ENCODE assay signal across 14 cellular contexts in genomic region chrX:49199315-49199595, GRCh38. TPM values are rescaled to one million over a fixed set of nuclear protein-coding genes. Genes with fewer than 3 reads are reported as not detected.
DNase-seq lines count a peak whose midpoint lies in the region; ATAC-seq, FAIRE-seq and TF ChIP-seq lines count a peak whose summit lies in the region.
"Had no signal": no experiment of that assay in that cellular context is flagged by ENCODE, and none has a peak within 500 bp of the region (broad histone marks: within the 10 kb centered on the region; RNA-seq: fewer than 3 reads in every experiment).

No MANE protein-coding gene starts in this region.

- no peak overlapping the region for H3K27ac Mint-ChIP-seq in T-helper 17 cell
- no peak overlapping the region for H3K27ac Mint-ChIP-seq in effector memory CD8-positive, alpha-beta T cell

- H3K27me3 Mint-ChIP-seq in T-helper 17 cell, result no peaks in the 10 kb centered on the region
- H3K27me3 Mint-ChIP-seq in effector memory CD8-positive, alpha-beta T cell, result no peaks in the 10 kb centered on the region

- H3K4me3 Mint-ChIP-seq in T-helper 17 cell, result peak overlapping the region; percentile 75
- H3K4me3 Mint-ChIP-seq in effector memory CD8-positive, alpha-beta T cell, result peak overlapping the region; percentile 19 to 42

- no peak for ATAC-seq in HepG2
- ATAC-seq in right lobe of liver, result no peak
- ATAC-seq in T-helper 17 cell, result no peak
- ATAC-seq in effector memory CD8-positive, alpha-beta T cell (replicated peaks), result no peak
- no peak for ATAC-seq in GM21423 (IDR thresholded peaks at IDR 0.05; ENCODE audit: unreplicated experiment)

- H2AFZ ChIP-seq in HepG2 (ENCODE audit: low read length) (no peak overlapping the region), SK-N-SH (ENCODE audit: low read depth) (no peak overlapping the region)

- 32% methylated on average over 11 of the region's 11 CpGs for WGBS in HepG2 (ENCODE audit: low lambda C conversion rate)
- WGBS in right lobe of liver (ENCODE audit: insufficient coverage, low coverage, low lambda C conversion rate, missing lambda C conversion rate), result 36% methylated on average over 11 of the region's 11 CpGs
- WGBS in SK-N-SH (ENCODE audit: low lambda C conversion rate), result 4% methylated on average over 11 of the region's 11 CpGs

- TF ChIP-seq EP300 in HepG2 (IDR thresholded peaks at IDR 0.05; ENCODE audit: low read depth in 2 of 2, low read length in 2 of 2), result no peak
- no peak for TF ChIP-seq EP300 in HepG2 (CRISPR knock-in tag; IDR thresholded peaks at IDR 0.05; ENCODE audit: borderline replicate concordance)
- no peak for TF ChIP-seq EP300 in SK-N-SH (IDR thresholded peaks at IDR 0.05; ENCODE audit: borderline replicate concordance in 1 of 2, low read depth in 1 of 2, low read length in 1 of 2)

- H3K9me3 ChIP-seq in HepG2 (ENCODE audit: low read length), result no peaks in the 10 kb centered on the region
- no peaks in the 10 kb centered on the region for H3K9me3 ChIP-seq in right lobe of liver
- H3K9me3 ChIP-seq in T-helper 17 cell (ENCODE audit: control insufficient read depth, low read length, poor library complexity, severe bottlenecking), result no peaks in the 10 kb centered on the region
- no peaks in the 10 kb centered on the region for H3K9me3 ChIP-seq in right atrium auricular region
- no peaks in the 10 kb centered on the region for H3K9me3 ChIP-seq in SK-N-SH

- TF ChIP-seq CTCF in HepG2 (CRISPR knock-in tag; IDR thresholded peaks at IDR 0.05) (no peak), right lobe of liver (IDR thresholded peaks at IDR 0.05) (no peak), right atrium auricular region (IDR thresholded peaks at IDR 0.05) (no peak), SK-N-SH (IDR thresholded peaks at IDR 0.05) (no peak)

- no TSS peak for BruUV-seq in HepG2 (replicated peaks; lab: Mats Ljungman, UMichigan)

- no peaks in the 10 kb centered on the region for H3K9me2 ChIP-seq in SK-N-SH

- H3K36me3 Mint-ChIP-seq in T-helper 17 cell (ENCODE audit: low read depth), result peaks cover 2% of the 10 kb centered on the region
- H3K36me3 Mint-ChIP-seq in effector memory CD8-positive, alpha-beta T cell (ENCODE audit: insufficient read depth), result no peaks in the 10 kb centered on the region

- intact Hi-C loops in HepG2 (cut with micrococcal nuclease; ENCODE audit: unreplicated experiment), result no loop called here
- intact Hi-C loops in right lobe of liver (cut with DNase I), result no loop called here

- H3K9ac ChIP-seq in HepG2 (ENCODE audit: insufficient read depth, low read depth, low read length), result no peak overlapping the region
- H3K9ac ChIP-seq in SK-N-SH, result no peak overlapping the region

- peaks cover 10% of the 10 kb centered on the region for H3K4me1 Mint-ChIP-seq in T-helper 17 cell
- H3K4me1 Mint-ChIP-seq in effector memory CD8-positive, alpha-beta T cell (ENCODE audit: low read depth in 2 of 2), result peaks cover 2 to 10% of the 10 kb centered on the region in 2 donors

- no peaks in the 10 kb centered on the region for H3F3A ChIP-seq in SK-N-SH (replicated peaks; ENCODE audit: insufficient read depth)

- in situ Hi-C loops in HepG2 (cut with HindIII; ENCODE audit: extremely low pct_ligation_motif_present, low pct_unique_long_range_greater_than_20kb), result no loop called here

- no peak for FAIRE-seq in HepG2 (lab: Jason Lieb, UNC)
- FAIRE-seq: GM12878 had no signal

- H3K4me1 ChIP-seq in HepG2 (ENCODE audit: insufficient read depth, low read length) (peaks cover 48% of the 10 kb centered on the region), right lobe of liver (no peaks in the 10 kb centered on the region), right atrium auricular region (no peaks in the 10 kb centered on the region), SK-N-SH (ENCODE audit: control insufficient read depth in 1 of 2, insufficient read depth in 2 of 2, low read depth in 1 of 2, low read length in 1 of 2) (no peaks in the 10 kb centered on the region; a peak in 1 of 4 replicates)

- H3K27me3 ChIP-seq in HepG2 (ENCODE audit: control insufficient read depth in 1 of 2, insufficient read depth in 2 of 2, low read length in 2 of 2) (no peaks in the 10 kb centered on the region), right lobe of liver (no peaks in the 10 kb centered on the region), right atrium auricular region (no peaks in the 10 kb centered on the region), SK-N-SH (ENCODE audit: insufficient read depth) (peaks cover 16% of the 10 kb centered on the region; the same call in 1 of the 2 replicates)

- no peaks in the 10 kb centered on the region for H3K36me3 ChIP-seq in HepG2 (replicated peaks in 1 of 2; ENCODE audit: control insufficient read depth in 1 of 2, insufficient read depth in 2 of 2, low read length in 2 of 2)
- no peaks in the 10 kb centered on the region for H3K36me3 ChIP-seq in right lobe of liver
- no peaks in the 10 kb centered on the region for H3K36me3 ChIP-seq in right atrium auricular region
- H3K36me3 ChIP-seq in SK-N-SH (replicated peaks in 1 of 2; ENCODE audit: control insufficient read depth in 1 of 2, insufficient read depth in 2 of 2, low read length in 1 of 2), result no peaks in the 10 kb centered on the region

- TF ChIP-seq RAD21 in HepG2 (CRISPR knock-in tag; IDR thresholded peaks at IDR 0.05), result no peak
- no peak for TF ChIP-seq RAD21 in SK-N-SH (IDR thresholded peaks at IDR 0.05; ENCODE audit: low read length)

- no peak overlapping the region; a peak in 2 of 6 replicates for H3K4me3 ChIP-seq in HepG2 (replicated peaks in 1 of 3; ENCODE audit: insufficient read depth in 1 of 3, low read depth in 2 of 3, low read length in 3 of 3)
- no peak overlapping the region for H3K4me3 ChIP-seq in right lobe of liver
- H3K4me3 ChIP-seq in right atrium auricular region, result no peak overlapping the region
- peak overlapping the region in 1 of 2 experiments; percentile 42; a peak in 2 of 4 replicates for H3K4me3 ChIP-seq in SK-N-SH (ENCODE audit: low read depth in 2 of 2, low read length in 1 of 2)
- H3K4me3 ChIP-seq: GM12878 had no signal

- H3K4me2 ChIP-seq in HepG2 (ENCODE audit: low read depth, low read length) (peak overlapping the region; percentile 36; the same call in 1 of the 2 replicates), SK-N-SH (no peak overlapping the region)

- no peaks in the 10 kb centered on the region for H3K9me3 Mint-ChIP-seq in effector memory CD8-positive, alpha-beta T cell

- CTCF ChIA-PET in HepG2 (lab: Yijun Ruan, JAX; ENCODE audit: low intra/inter-chr PET ratio, low total read pairs) (no interaction called here), SK-N-SH (lab: Yijun Ruan, JAX) (no interaction called here)

- H3K27ac ChIP-seq in HepG2 (ENCODE audit: extremely low read length, insufficient read depth, low read length) (no peak overlapping the region), right lobe of liver (no peak overlapping the region), temporal lobe (ENCODE audit: low read depth, low read length) (peak overlapping the region; percentile 45), right atrium auricular region (no peak overlapping the region), SK-N-SH (ENCODE audit: low read depth in 2 of 2, low read length in 1 of 2) (no peak overlapping the region)

- POLR2A ChIA-PET in HepG2 (lab: Yijun Ruan, JAX) (no interaction called here), SK-N-SH (lab: Yijun Ruan, JAX) (no interaction called here)

- H4K20me1 ChIP-seq in HepG2 (ENCODE audit: insufficient read depth, low read length) (no peaks in the 10 kb centered on the region), SK-N-SH (ENCODE audit: insufficient read depth) (no peaks in the 10 kb centered on the region)

- DNase-seq in HepG2 (ENCODE audit: low spot score), result no peak
- DNase-seq in right lobe of liver, result no peak
- DNase-seq in T-helper 17 cell, result no peak
- no peak for DNase-seq in effector memory CD8-positive, alpha-beta T cell
- no peak for DNase-seq in right atrium auricular region (ENCODE audit: low spot score)
- no peak for DNase-seq in SK-N-SH
- DNase-seq: IMR-90, NCI-H1417 treated with DMSO at 0.1 percent for 48 hours, NCI-H526 had no signal

- no peak for TF ChIP-seq POLR2A in HepG2 (IDR thresholded peaks at IDR 0.05; ENCODE audit: insufficient read depth in 1 of 2, low read depth in 2 of 2, low read length in 2 of 2)
- TF ChIP-seq POLR2A in right lobe of liver (IDR thresholded peaks at IDR 0.05), result no peak

- no peaks in the 10 kb centered on the region for H3K79me2 ChIP-seq in HepG2 (ENCODE audit: insufficient read depth, low read length)
- H3K79me2 ChIP-seq in SK-N-SH (ENCODE audit: insufficient read depth), result no peaks in the 10 kb centered on the region

RNA-seq across cellular contexts. Expression of gene SYP, which starts 0.7 kb away (rescaled TPM):
- total RNA-seq in HepG2 (2016; rRNA removed; fragmentation: Illumina TruSeq; extraction: Trizol), result 1.7 and 2.5 TPM in 2 replicates
- total RNA-seq in HepG2 (2016; cell fraction: cytosol; rRNA removed; fragmentation: Illumina TruSeq; extraction: Trizol; ENCODE audit: low read depth), result 0.40 and 0.62 TPM in 2 replicates
- 0.62 and 2.3 TPM in 2 replicates for total RNA-seq in HepG2 (2016; cell fraction: insoluble cytoplasmic fraction; rRNA removed; fragmentation: Illumina TruSeq; extraction: Trizol)
- 0.55 and 0.93 TPM in 2 replicates for total RNA-seq in HepG2 (2016; cell fraction: membrane; rRNA removed; fragmentation: Illumina TruSeq; extraction: Trizol)
- 1.4 and 2.4 TPM in 2 replicates for total RNA-seq in HepG2 (2016; cell fraction: nucleus; rRNA removed; fragmentation: Illumina TruSeq; extraction: Trizol)
- 2.0 and 4.4 TPM in 2 replicates for polyA plus RNA-seq in HepG2 (2011; rRNA removed)
- polyA plus RNA-seq in HepG2 (2011; cell fraction: cytosol; rRNA removed), result 2.7 and 2.9 TPM in 2 replicates
- polyA plus RNA-seq in HepG2 (2011; cell fraction: nucleus; rRNA removed), result 3.0 and 5.4 TPM in 2 replicates
- polyA plus RNA-seq in HepG2 (2012), result 6.5 and 6.7 TPM in 2 replicates
- 0.21 and 0.33 TPM in 2 replicates for polyA plus RNA-seq in HepG2 (2016; cell fraction: cytosol; fragmentation: Illumina TruSeq; extraction: Trizol; ENCODE audit: low read depth)
- 0.52 and 0.99 TPM in 2 replicates for polyA plus RNA-seq in HepG2 (2016; cell fraction: insoluble cytoplasmic fraction; fragmentation: Illumina TruSeq; extraction: Trizol; ENCODE audit: low read depth)
- polyA plus RNA-seq in HepG2 (2016; cell fraction: membrane; fragmentation: Illumina TruSeq; extraction: Trizol; ENCODE audit: low read depth), result 0.50 and 0.73 TPM in 2 replicates
- 3.2 and 4.6 TPM in 2 replicates for polyA plus RNA-seq in HepG2 (2016; cell fraction: nucleus; fragmentation: Illumina TruSeq; extraction: Trizol; ENCODE audit: insufficient read depth, low read depth)
- polyA minus RNA-seq in HepG2 (2011; rRNA and poly(A)+ RNA removed; ENCODE audit: low replicate concordance), result 1.6 and 4.4 TPM in 2 replicates
- polyA minus RNA-seq in HepG2 (2011; cell fraction: cytosol; rRNA and poly(A)+ RNA removed), result 2.1 and 3.0 TPM in 2 replicates
- polyA minus RNA-seq in HepG2 (2011; cell fraction: nucleus; rRNA and poly(A)+ RNA removed), result 1.7 and 2.2 TPM in 2 replicates
- total RNA-seq in right lobe of liver, result under 1 TPM in 5 of 6 experiments, not detected in 1; 0.12 to 0.39 (median 0.27) TPM
- under 1 TPM; 0.30 to 0.60 TPM for total RNA-seq in T-helper 17 cell
- 107 TPM for total RNA-seq in temporal lobe
- total RNA-seq in right atrium auricular region, result 1 to 10 TPM; 2.8 to 3.5 TPM
- 0.76 and 0.93 TPM in 2 replicates for polyA plus RNA-seq in SK-N-SH (2012; rRNA removed)
- polyA plus RNA-seq in SK-N-SH (2012; cell fraction: cytosol; rRNA removed), result 0.90 and 1.6 TPM in 2 replicates
- polyA plus RNA-seq in SK-N-SH (2012; cell fraction: nucleus; rRNA removed), result 1.3 and 1.5 TPM in 2 replicates

RNA-seq across cellular contexts. Expression of gene PRICKLE3, which starts 13.1 kb away (rescaled TPM):
- total RNA-seq in HepG2 (2016; rRNA removed; fragmentation: Illumina TruSeq; extraction: Trizol) (2.5 and 2.6 TPM in 2 replicates), right lobe of liver (1 to 10 TPM; 3.8 to 6.4 (median 5.0) TPM), T-helper 17 cell (1 to 10 TPM; 4.8 to 7.5 TPM), temporal lobe (0.74 TPM), right atrium auricular region (10 to 100 TPM in 1 of 2 donors, 1 to 10 TPM in 1; 7.2 to 12.7 TPM)
- total RNA-seq in HepG2 (2016; cell fraction: cytosol; rRNA removed; fragmentation: Illumina TruSeq; extraction: Trizol; ENCODE audit: low read depth), result 1.5 and 2.5 TPM in 2 replicates
- total RNA-seq in HepG2 (2016; cell fraction: insoluble cytoplasmic fraction; rRNA removed; fragmentation: Illumina TruSeq; extraction: Trizol), result 2.2 and 2.6 TPM in 2 replicates
- total RNA-seq in HepG2 (2016; cell fraction: membrane; rRNA removed; fragmentation: Illumina TruSeq; extraction: Trizol), result 2.7 and 4.0 TPM in 2 replicates
- 4.3 and 4.4 TPM in 2 replicates for total RNA-seq in HepG2 (2016; cell fraction: nucleus; rRNA removed; fragmentation: Illumina TruSeq; extraction: Trizol)
- polyA plus RNA-seq in HepG2 (2011; rRNA removed) (2.6 and 2.9 TPM in 2 replicates), SK-N-SH (2012; rRNA removed) (0.07 TPM in 1 of 2 replicates, not detected in the other)
- 1.6 and 1.7 TPM in 2 replicates for polyA plus RNA-seq in HepG2 (2011; cell fraction: cytosol; rRNA removed)
- 17.3 and 17.7 TPM in 2 replicates for polyA plus RNA-seq in HepG2 (2011; cell fraction: nucleus; rRNA removed)
- polyA plus RNA-seq in HepG2 (2012), result 3.2 and 4.9 TPM in 2 replicates
- 1.0 and 1.1 TPM in 2 replicates for polyA plus RNA-seq in HepG2 (2016; cell fraction: cytosol; fragmentation: Illumina TruSeq; extraction: Trizol; ENCODE audit: low read depth)
- polyA plus RNA-seq in HepG2 (2016; cell fraction: insoluble cytoplasmic fraction; fragmentation: Illumina TruSeq; extraction: Trizol; ENCODE audit: low read depth), result 2.2 and 2.8 TPM in 2 replicates
- 1.9 and 2.3 TPM in 2 replicates for polyA plus RNA-seq in HepG2 (2016; cell fraction: membrane; fragmentation: Illumina TruSeq; extraction: Trizol; ENCODE audit: low read depth)
- 8.7 and 12.2 TPM in 2 replicates for polyA plus RNA-seq in HepG2 (2016; cell fraction: nucleus; fragmentation: Illumina TruSeq; extraction: Trizol; ENCODE audit: insufficient read depth, low read depth)
- 4.0 and 25.7 TPM in 2 replicates for polyA minus RNA-seq in HepG2 (2011; rRNA and poly(A)+ RNA removed; ENCODE audit: low replicate concordance)
- polyA minus RNA-seq in HepG2 (2011; cell fraction: cytosol; rRNA and poly(A)+ RNA removed), result 2.5 and 2.6 TPM in 2 replicates
- polyA minus RNA-seq in HepG2 (2011; cell fraction: nucleus; rRNA and poly(A)+ RNA removed), result 5.2 and 5.6 TPM in 2 replicates
- polyA plus RNA-seq in SK-N-SH (2012; cell fraction: cytosol; rRNA removed), result not detected in 2 replicates
- 0.05 TPM in 1 of 2 replicates, not detected in the other for polyA plus RNA-seq in SK-N-SH (2012; cell fraction: nucleus; rRNA removed)

RNA-seq across cellular contexts. Expression of gene PLP2, which starts 27.6 kb away (rescaled TPM):
- 0.18 and 0.40 TPM in 2 replicates for total RNA-seq in HepG2 (2016; rRNA removed; fragmentation: Illumina TruSeq; extraction: Trizol)
- total RNA-seq in HepG2 (2016; cell fraction: cytosol; rRNA removed; fragmentation: Illumina TruSeq; extraction: Trizol; ENCODE audit: low read depth), result not detected in 2 replicates
- 0.19 and 0.24 TPM in 2 replicates for total RNA-seq in HepG2 (2016; cell fraction: insoluble cytoplasmic fraction; rRNA removed; fragmentation: Illumina TruSeq; extraction: Trizol)
- 0.45 TPM in 1 of 2 replicates, not detected in the other for total RNA-seq in HepG2 (2016; cell fraction: membrane; rRNA removed; fragmentation: Illumina TruSeq; extraction: Trizol)
- total RNA-seq in HepG2 (2016; cell fraction: nucleus; rRNA removed; fragmentation: Illumina TruSeq; extraction: Trizol), result 0.50 TPM in 1 of 2 replicates, not detected in the other
- polyA plus RNA-seq in HepG2 (2011; rRNA removed), result 3.6 and 5.1 TPM in 2 replicates
- polyA plus RNA-seq in HepG2 (2011; cell fraction: cytosol; rRNA removed), result 4.2 and 6.6 TPM in 2 replicates
- polyA plus RNA-seq in HepG2 (2011; cell fraction: nucleus; rRNA removed), result 1.5 and 1.9 TPM in 2 replicates
- polyA plus RNA-seq in HepG2 (2012), result 2.8 and 4.2 TPM in 2 replicates
- polyA plus RNA-seq in HepG2 (2016; cell fraction: cytosol; fragmentation: Illumina TruSeq; extraction: Trizol; ENCODE audit: low read depth), result 0.70 and 0.82 TPM in 2 replicates
- polyA plus RNA-seq in HepG2 (2016; cell fraction: insoluble cytoplasmic fraction; fragmentation: Illumina TruSeq; extraction: Trizol; ENCODE audit: low read depth), result 0.23 and 0.32 TPM in 2 replicates
- 0.83 and 0.88 TPM in 2 replicates for polyA plus RNA-seq in HepG2 (2016; cell fraction: membrane; fragmentation: Illumina TruSeq; extraction: Trizol; ENCODE audit: low read depth)
- 0.70 and 0.76 TPM in 2 replicates for polyA plus RNA-seq in HepG2 (2016; cell fraction: nucleus; fragmentation: Illumina TruSeq; extraction: Trizol; ENCODE audit: insufficient read depth, low read depth)
- polyA minus RNA-seq in HepG2 (2011; rRNA and poly(A)+ RNA removed; ENCODE audit: low replicate concordance), result 4.8 and 952 TPM in 2 replicates
- polyA minus RNA-seq in HepG2 (2011; cell fraction: cytosol; rRNA and poly(A)+ RNA removed), result 1.8 and 2.3 TPM in 2 replicates
- 1.3 and 1.9 TPM in 2 replicates for polyA minus RNA-seq in HepG2 (2011; cell fraction: nucleus; rRNA and poly(A)+ RNA removed)
- total RNA-seq in right lobe of liver, result 10 to 100 TPM in 4 of 6 experiments, 1 to 10 TPM in 2; 7.4 to 24.4 (median 14.5) TPM
- 100 to 1,000 TPM; 180 to 203 TPM for total RNA-seq in T-helper 17 cell
- total RNA-seq in temporal lobe, result 1.2 TPM
- total RNA-seq in right atrium auricular region, result 10 to 100 TPM; 47.8 to 64.8 TPM
- polyA plus RNA-seq in SK-N-SH (2012; rRNA removed), result 95.7 and 146 TPM in 2 replicates
- polyA plus RNA-seq in SK-N-SH (2012; cell fraction: cytosol; rRNA removed), result 115 and 135 TPM in 2 replicates
- polyA plus RNA-seq in SK-N-SH (2012; cell fraction: nucleus; rRNA removed), result 31.3 and 37.4 TPM in 2 replicates

RNA-seq across cellular contexts. Expression of gene CACNA1F, which starts 33.9 kb away (rescaled TPM):
- total RNA-seq in HepG2 (2016; rRNA removed; fragmentation: Illumina TruSeq; extraction: Trizol), result not detected in 2 replicates
- total RNA-seq in HepG2 (2016; cell fraction: cytosol; rRNA removed; fragmentation: Illumina TruSeq; extraction: Trizol; ENCODE audit: low read depth), result not detected in 2 replicates
- not detected in 2 replicates for total RNA-seq in HepG2 (2016; cell fraction: insoluble cytoplasmic fraction; rRNA removed; fragmentation: Illumina TruSeq; extraction: Trizol)
- not detected in 2 replicates for total RNA-seq in HepG2 (2016; cell fraction: membrane; rRNA removed; fragmentation: Illumina TruSeq; extraction: Trizol)
- not detected in 2 replicates for total RNA-seq in HepG2 (2016; cell fraction: nucleus; rRNA removed; fragmentation: Illumina TruSeq; extraction: Trizol)
- 0.03 and 0.09 TPM in 2 replicates for polyA plus RNA-seq in HepG2 (2011; rRNA removed)
- polyA plus RNA-seq in HepG2 (2011; cell fraction: cytosol; rRNA removed), result 0.01 TPM in 1 of 2 replicates, not detected in the other
- 0.80 and 0.90 TPM in 2 replicates for polyA plus RNA-seq in HepG2 (2011; cell fraction: nucleus; rRNA removed)
- 0.11 and 0.12 TPM in 2 replicates for polyA plus RNA-seq in HepG2 (2012)
- not detected in 2 replicates for polyA plus RNA-seq in HepG2 (2016; cell fraction: cytosol; fragmentation: Illumina TruSeq; extraction: Trizol; ENCODE audit: low read depth)
- polyA plus RNA-seq in HepG2 (2016; cell fraction: insoluble cytoplasmic fraction; fragmentation: Illumina TruSeq; extraction: Trizol; ENCODE audit: low read depth), result not detected in 2 replicates
- not detected in 2 replicates for polyA plus RNA-seq in HepG2 (2016; cell fraction: membrane; fragmentation: Illumina TruSeq; extraction: Trizol; ENCODE audit: low read depth)
- not detected in 2 replicates for polyA plus RNA-seq in HepG2 (2016; cell fraction: nucleus; fragmentation: Illumina TruSeq; extraction: Trizol; ENCODE audit: insufficient read depth, low read depth)
- polyA minus RNA-seq in HepG2 (2011; rRNA and poly(A)+ RNA removed; ENCODE audit: low replicate concordance), result 2.9 TPM in 1 of 2 replicates, not detected in the other
- polyA minus RNA-seq in HepG2 (2011; cell fraction: cytosol; rRNA and poly(A)+ RNA removed), result not detected in 2 replicates
- polyA minus RNA-seq in HepG2 (2011; cell fraction: nucleus; rRNA and poly(A)+ RNA removed), result 0.26 TPM in 1 of 2 replicates, not detected in the other
- total RNA-seq in right lobe of liver, result under 1 TPM in 1 of 6 experiments, not detected in 5; 0.06 TPM
- total RNA-seq in T-helper 17 cell, result under 1 TPM; 0.47 to 0.67 TPM
- not detected for total RNA-seq in temporal lobe
- total RNA-seq in right atrium auricular region, result under 1 TPM; 0.08 to 0.11 TPM
- polyA plus RNA-seq in SK-N-SH (2012; rRNA removed), result not detected in 2 replicates
- not detected in 2 replicates for polyA plus RNA-seq in SK-N-SH (2012; cell fraction: cytosol; rRNA removed)
- not detected in 2 replicates for polyA plus RNA-seq in SK-N-SH (2012; cell fraction: nucleus; rRNA removed)
- total RNA-seq: IMR-90, left lobe of liver, pulmonary artery endothelial cell had no signal
- polyA plus RNA-seq: IMR-90 had no signal

RNA-seq across cellular contexts. Expression of gene CCDC22, which starts 36.0 kb away (rescaled TPM):
- total RNA-seq in HepG2 (2016; rRNA removed; fragmentation: Illumina TruSeq; extraction: Trizol), result 11.2 and 13.1 TPM in 2 replicates
- 1.7 and 2.1 TPM in 2 replicates for total RNA-seq in HepG2 (2016; cell fraction: cytosol; rRNA removed; fragmentation: Illumina TruSeq; extraction: Trizol; ENCODE audit: low read depth)
- total RNA-seq in HepG2 (2016; cell fraction: insoluble cytoplasmic fraction; rRNA removed; fragmentation: Illumina TruSeq; extraction: Trizol), result 9.8 and 13.0 TPM in 2 replicates
- total RNA-seq in HepG2 (2016; cell fraction: membrane; rRNA removed; fragmentation: Illumina TruSeq; extraction: Trizol), result 3.7 and 3.8 TPM in 2 replicates
- 7.1 and 8.3 TPM in 2 replicates for total RNA-seq in HepG2 (2016; cell fraction: nucleus; rRNA removed; fragmentation: Illumina TruSeq; extraction: Trizol)
- polyA plus RNA-seq in HepG2 (2011; rRNA removed), result 11.0 and 17.1 TPM in 2 replicates
- 6.7 and 9.0 TPM in 2 replicates for polyA plus RNA-seq in HepG2 (2011; cell fraction: cytosol; rRNA removed)
- polyA plus RNA-seq in HepG2 (2011; cell fraction: nucleus; rRNA removed), result 26.0 and 29.3 TPM in 2 replicates
- polyA plus RNA-seq in HepG2 (2012), result 7.9 and 9.9 TPM in 2 replicates
- 1.9 and 2.0 TPM in 2 replicates for polyA plus RNA-seq in HepG2 (2016; cell fraction: cytosol; fragmentation: Illumina TruSeq; extraction: Trizol; ENCODE audit: low read depth)
- 10.4 and 11.7 TPM in 2 replicates for polyA plus RNA-seq in HepG2 (2016; cell fraction: insoluble cytoplasmic fraction; fragmentation: Illumina TruSeq; extraction: Trizol; ENCODE audit: low read depth)
- polyA plus RNA-seq in HepG2 (2016; cell fraction: membrane; fragmentation: Illumina TruSeq; extraction: Trizol; ENCODE audit: low read depth), result 2.4 and 2.8 TPM in 2 replicates
- polyA plus RNA-seq in HepG2 (2016; cell fraction: nucleus; fragmentation: Illumina TruSeq; extraction: Trizol; ENCODE audit: insufficient read depth, low read depth), result 13.0 TPM in 2 replicates
- polyA minus RNA-seq in HepG2 (2011; rRNA and poly(A)+ RNA removed; ENCODE audit: low replicate concordance), result 33.7 and 48.1 TPM in 2 replicates
- polyA minus RNA-seq in HepG2 (2011; cell fraction: cytosol; rRNA and poly(A)+ RNA removed), result 8.3 and 11.9 TPM in 2 replicates
- polyA minus RNA-seq in HepG2 (2011; cell fraction: nucleus; rRNA and poly(A)+ RNA removed), result 4.1 and 7.2 TPM in 2 replicates
- total RNA-seq in right lobe of liver, result 10 to 100 TPM in 1 of 6 experiments, 1 to 10 TPM in 5; 7.7 to 10.9 (median 8.7) TPM
- total RNA-seq in T-helper 17 cell, result 10 to 100 TPM; 18.2 to 22.8 TPM
- 5.4 TPM for total RNA-seq in temporal lobe
- total RNA-seq in right atrium auricular region, result 10 to 100 TPM in 1 of 2 donors, 1 to 10 TPM in 1; 9.5 to 14.4 TPM
- polyA plus RNA-seq in SK-N-SH (2012; rRNA removed), result 7.5 TPM in 2 replicates
- polyA plus RNA-seq in SK-N-SH (2012; cell fraction: cytosol; rRNA removed), result 2.7 and 4.4 TPM in 2 replicates
- 14.3 and 18.5 TPM in 2 replicates for polyA plus RNA-seq in SK-N-SH (2012; cell fraction: nucleus; rRNA removed)

Comparison
In these comparisons a context has a peak if more than half of its experiments do, and no peak if none do; other contexts are left out.
1. RNA of gene SYP, which starts 0.7 kb away (total RNA-seq): 107 TPM in temporal lobe (single experiment); 2.8 to 3.5 TPM in right atrium auricular region, 0.40 to 2.5 TPM in HepG2, 0.30 to 0.60 TPM in T-helper 17 cell and 0.12 to 0.39 TPM in right lobe of liver; every median in the first group is over 10 times any median in the second.